8 cellular contexts compared by ENCODE assay signal in genomic region chr14:35045798-35046047, GRCh38. TPM values are rescaled to one million over a fixed set of nuclear protein-coding genes. Genes with fewer than 3 reads are reported as not detected.
A peak's percentile ranks its signal among the peaks of the same experiment; 100 is the strongest.
DNase-seq lines count a peak whose midpoint lies in the region; ATAC-seq and TF ChIP-seq lines count a peak whose summit lies in the region.

No MANE protein-coding gene starts in this region.

- H3F3A ChIP-seq in GM23248 (ENCODE audit: insufficient read depth) (peaks cover 29% of the 10 kb centered on the region), SU-DHL-6 (ENCODE audit: insufficient read depth) (peaks cover 22% of the 10 kb centered on the region)

- no peaks in the 10 kb centered on the region for H3K9me3 ChIP-seq in GM23248 (ENCODE audit: low read depth)
- no peaks in the 10 kb centered on the region for H3K9me3 ChIP-seq in SU-DHL-6 (ENCODE audit: insufficient read depth, low read length)

- H3K4me3 ChIP-seq in GM23248 = peak overlapping the region; percentile 82
- H3K4me3 ChIP-seq in SU-DHL-6 (ENCODE audit: insufficient read depth, low read length, poor library complexity, severe bottlenecking) = peak overlapping the region; percentile 81
- H3K4me3 ChIP-seq in fibroblast of the aortic adventitia (ENCODE audit: low read depth, low read length) = peak overlapping the region; percentile 91
- peak overlapping the region; percentile 82 for H3K4me3 ChIP-seq in skeletal muscle cell (ENCODE audit: low read depth, low read length)

- H3K4me2 ChIP-seq in GM23248 (ENCODE audit: unreplicated experiment) (peak overlapping the region; percentile 85), SU-DHL-6 (ENCODE audit: low read depth, low read length, poor library complexity, severe bottlenecking) (peak overlapping the region; percentile 93)

- H3K27ac ChIP-seq in GM23248 = peak overlapping the region; percentile 96
- H3K27ac ChIP-seq in SU-DHL-6 (ENCODE audit: low read depth, low read length) = peak overlapping the region; percentile 82

- no peak for ATAC-seq in GM18519 (IDR thresholded peaks at IDR 0.05; ENCODE audit: low FRiP score, unreplicated experiment)

- DNase-seq in GM23248 (no peak), fibroblast of the aortic adventitia (ENCODE audit: low read depth) (no peak), skeletal muscle cell (ENCODE audit: low read depth) (no peak), NCI-H1417 treated with DMSO at 0.1 percent for 48 hours (lab: John Stamatoyannopoulos, UW) (no peak), NCI-H1436 (lab: John Stamatoyannopoulos, UW) (no peak), NOMO-1 treated with dmso at 0.1 percent for 144 hours (lab: John Stamatoyannopoulos, UW; ENCODE audit: unreplicated experiment) (no peak)

- no peak for TF ChIP-seq CTCF in SU-DHL-6 (IDR thresholded peaks at IDR 0.05; ENCODE audit: insufficient read depth, low read length, poor library complexity, severe bottlenecking)
- TF ChIP-seq CTCF in fibroblast of the aortic adventitia (IDR thresholded peaks at IDR 0.05; ENCODE audit: insufficient read depth, low read length) = no peak

- peak overlapping the region; percentile 89 for H2AFZ ChIP-seq in GM23248
- H2AFZ ChIP-seq in SU-DHL-6 (ENCODE audit: low read depth, low read length, severe bottlenecking) = peak overlapping the region; percentile 96

- H3K9me2 ChIP-seq in GM23248 (ENCODE audit: insufficient read depth) = no peaks in the 10 kb centered on the region
- H3K9me2 ChIP-seq in SU-DHL-6 (replicated peaks; ENCODE audit: insufficient read depth, low read length) = no peaks in the 10 kb centered on the region

- H3K4me1 ChIP-seq in GM23248 (ENCODE audit: insufficient read depth) = peaks cover 29% of the 10 kb centered on the region; the same call in 1 of the 2 replicates

- peaks cover 36% of the 10 kb centered on the region for H3K79me2 ChIP-seq in GM23248 (ENCODE audit: insufficient read depth)
- no peaks in the 10 kb centered on the region; the same call in 1 of the 2 replicates for H3K79me2 ChIP-seq in SU-DHL-6 (ENCODE audit: insufficient read depth, low read length)

- WGBS in GM23248 (ENCODE audit: low coverage in 1 of 2, low lambda C conversion rate in 2 of 2, missing lambda C conversion rate in 2 of 2), 2 experiments = 1 to 2% methylated on average over 6 of the region's 6 CpGs

- in situ Hi-C loops in GM23248 (cut with MboI) = no loop called here

- H3K9ac ChIP-seq in GM23248 (peak overlapping the region; percentile 93), SU-DHL-6 (ENCODE audit: low read length) (peak overlapping the region; percentile 70)

- H4K20me1 ChIP-seq in GM23248 (ENCODE audit: insufficient read depth) = no peaks in the 10 kb centered on the region
- no peaks in the 10 kb centered on the region for H4K20me1 ChIP-seq in SU-DHL-6 (ENCODE audit: low read depth, low read length)

- H3K27me3 ChIP-seq in GM23248 (replicated peaks; ENCODE audit: insufficient read depth) (no peaks in the 10 kb centered on the region), SU-DHL-6 (ENCODE audit: low read length) (no peaks in the 10 kb centered on the region)

- peaks cover 4% of the 10 kb centered on the region; the same call in 1 of the 2 replicates for H3K36me3 ChIP-seq in GM23248 (ENCODE audit: low read depth)
- no peaks in the 10 kb centered on the region for H3K36me3 ChIP-seq in SU-DHL-6 (ENCODE audit: low read length)

RNA-seq across cellular contexts. Expression of gene FAM177A1, which starts 0.3 kb away (rescaled TPM):
- 56.4 and 67.3 TPM in 2 replicates for total RNA-seq in GM23248 (2014; rRNA removed; shearing (Covaris generic))
- 100 and 103 TPM in 2 replicates for polyA plus RNA-seq in GM23248 (2016; fragmentation: Nextera tagmentation; extraction: Ambion mirVana)
- total RNA-seq in fibroblast of the aortic adventitia (ENCODE audit: low replicate concordance) = 37.4 and 39.0 TPM in 2 replicates
